Comparison of ENCODE assay signal across 8 cellular contexts in the genomic region with DNA sequence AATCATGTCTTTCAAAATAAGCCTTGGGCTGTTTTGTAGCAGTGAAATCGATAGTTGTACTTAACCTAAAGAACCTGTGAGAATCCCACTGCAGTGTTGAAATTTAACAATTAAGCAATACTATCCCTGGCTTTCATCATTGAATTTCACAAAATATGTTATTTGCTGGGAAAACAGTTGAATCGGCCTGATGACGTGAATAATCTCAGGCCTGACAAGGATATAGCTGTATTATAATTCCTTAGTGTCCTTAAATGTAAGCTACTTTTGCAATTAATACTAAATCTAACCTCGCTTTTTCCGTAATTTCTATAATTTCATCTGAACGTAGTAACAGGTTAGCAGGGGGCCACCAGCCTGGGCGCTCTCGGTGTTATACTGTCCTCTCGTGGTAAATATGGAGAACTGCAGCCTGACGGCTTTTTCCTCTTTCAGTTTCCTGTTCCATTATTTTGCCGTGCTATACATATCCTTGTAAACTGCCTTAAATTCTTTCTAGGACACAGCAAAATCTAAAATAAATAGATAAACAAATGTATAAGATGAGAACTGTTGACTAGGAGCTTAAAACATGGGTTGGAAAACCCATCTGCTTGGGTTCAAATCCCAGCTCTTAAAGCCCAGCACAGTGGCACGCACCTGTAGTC. TPM values are rescaled to one million over a fixed set of nuclear protein-coding genes. Genes with fewer than 3 reads are reported as not detected.
DNase-seq lines count a peak whose midpoint lies in the region; ATAC-seq and TF ChIP-seq lines count a peak whose summit lies in the region.

No MANE protein-coding gene starts in this region.

- intact Hi-C loops in heart left ventricle (cut with DNase I): loop anchor here (1.0 to 10.0 kb wide), 19 partner anchors 189 to 774 kb away; a partner anchor contains a TSS

- no peak for TF ChIP-seq POLR2A in heart left ventricle (IDR thresholded peaks at IDR 0.05)

- H3K9me3 ChIP-seq in heart left ventricle: peaks cover 0 to 4% (median 0%) of the 10 kb centered on the region in 12 donors

- TF ChIP-seq CTCF in heart left ventricle (IDR thresholded peaks at IDR 0.05): peak; percentile 99 to 100 (median 100)

- peak overlapping the region in 6 of 12 donors; percentile 3 to 39 (median 17) for H3K27ac ChIP-seq in heart left ventricle

- H3K4me3 ChIP-seq in heart left ventricle: peak overlapping the region in 9 of 12 donors; percentile 16 to 49 (median 27)

- WGBS in heart left ventricle, 4 donors: 21 to 28% (median 24%) methylated on average over 12 of the region's 12 CpGs

- DNase-seq in DMS53 treated with DMSO at 0.1 percent for 48 hours (lab: John Stamatoyannopoulos, UW; ENCODE audit: unreplicated experiment): peak; percentile 20
- peak; percentile 41 for DNase-seq in LHCN-M2 (ENCODE audit: low read depth)
- DNase-seq in SKM-1 (lab: John Stamatoyannopoulos, UW; ENCODE audit: unreplicated experiment): peak; percentile 45
- DNase-seq in activated naive CD8-positive, alpha-beta T cell treated with anti-CD3 and anti-CD28 coated beads, Interleukin-2, amount 50 U/mL, for 16 hours (ENCODE audit: low read depth, low spot score): peak; percentile 13
- peak in 4 of 5 donors; percentile 39 to 63 (median 50) for DNase-seq in heart left ventricle
- DNase-seq in retina: peak; percentile 73
- no peak for DNase-seq in 8988T

- no peaks in the 10 kb centered on the region for H3K27me3 ChIP-seq in heart left ventricle

- peaks cover 0 to 34% (median 2%) of the 10 kb centered on the region in 12 donors for H3K4me1 ChIP-seq in heart left ventricle

- ATAC-seq in GM21526 (IDR thresholded peaks at IDR 0.05; ENCODE audit: low FRiP score, unreplicated experiment) (peak; percentile 63), heart left ventricle (peak; percentile 73 to 91 (median 79))

- no peaks in the 10 kb centered on the region for H3K36me3 ChIP-seq in heart left ventricle

RNA-seq across cellular contexts. Expression of a gene that starts 24.0 kb away (rescaled TPM):
- total RNA-seq in LHCN-M2 (2014; rRNA removed) (7.6 and 8.7 TPM in 2 replicates), heart left ventricle (1 to 10 TPM in 1 of 9 donors, under 1 TPM in 3, not detected in 5; 0.15 to 1.0 (median 0.34) TPM)
- polyA plus RNA-seq in LHCN-M2 (2012): 3.4 TPM
- polyA plus RNA-seq in heart left ventricle: under 1 TPM in 1 of 2 donors, not detected in 1; 0.21 TPM
